In genomic region chr3:152159328-152159727, GRCh38 we compare ENCODE assay signal across 9 cellular contexts.
A peak's percentile ranks its signal among the peaks of the same experiment; 100 is the strongest.
DNase-seq lines count a peak whose midpoint lies in the region; ATAC-seq, FAIRE-seq and TF ChIP-seq lines count a peak whose summit lies in the region.
"Had no signal": no experiment of that assay in that cellular context is flagged by ENCODE, and none has a peak within 500 bp of the region (broad histone marks: within the 10 kb centered on the region; RNA-seq: fewer than 3 reads in every experiment).

No MANE protein-coding gene starts in this region.

- ATAC-seq in RWPE2 (ENCODE audit: low read depth) (peak; percentile 100), thoracic aorta (ENCODE audit: insufficient number of reproducible peaks, low FRiP score, low read depth) (peak; percentile 92), HG02981 (IDR thresholded peaks at IDR 0.05; ENCODE audit: unreplicated experiment) (no peak), HG03571 (IDR thresholded peaks at IDR 0.05; ENCODE audit: unreplicated experiment) (no peak)

- TF ChIP-seq CTCF in RWPE2 (IDR thresholded peaks at IDR 0.05; ENCODE audit: poor library complexity, severe bottlenecking) (no peak), fibroblast of the aortic adventitia (IDR thresholded peaks at IDR 0.05; ENCODE audit: insufficient read depth, low read length) (no peak), thoracic aorta (IDR thresholded peaks at IDR 0.05) (no peak)

- no peaks in the 10 kb centered on the region for H3K9me3 ChIP-seq in RWPE2 (ENCODE audit: severe bottlenecking)
- peaks cover 6% of the 10 kb centered on the region for H3K9me3 ChIP-seq in thoracic aorta

- TF ChIP-seq POLR2A in H54 (IDR thresholded peaks at IDR 0.05; ENCODE audit: low read depth, low read length): no peak

- H3K27me3 ChIP-seq in RWPE2 (ENCODE audit: insufficient read depth, poor library complexity, severe bottlenecking) (no peaks in the 10 kb centered on the region), thoracic aorta (replicated peaks; ENCODE audit: insufficient read depth) (no peaks in the 10 kb centered on the region)

- peak; percentile 58 for FAIRE-seq in H54 (lab: Jason Lieb, UNC)
- FAIRE-seq: HTR-8/SVneo had no signal

- H3K27ac ChIP-seq in RWPE2 (ENCODE audit: poor library complexity, severe bottlenecking) (peak overlapping the region; percentile 36), thoracic aorta (peak overlapping the region; percentile 82)

- DNase-seq in H54 (ENCODE audit: insufficient read length, low spot score): no peak
- DNase-seq in RWPE2 (ENCODE audit: low spot score): no peak
- DNase-seq in fibroblast of the aortic adventitia (ENCODE audit: low read depth): peak; percentile 72
- DNase-seq in thoracic aorta (ENCODE audit: low spot score): peak; percentile 6
- DNase-seq in SIG-M5 treated with dmso at 0.1 percent for 504 hours (lab: John Stamatoyannopoulos, UW; ENCODE audit: unreplicated experiment): no peak
- DNase-seq: naive B cell had no signal

- H3K36me3 ChIP-seq in RWPE2 (ENCODE audit: low read depth) (no peaks in the 10 kb centered on the region), thoracic aorta (no peaks in the 10 kb centered on the region)

- H3K4me3 ChIP-seq in RWPE2 (ENCODE audit: severe bottlenecking): no peak overlapping the region
- no peak overlapping the region for H3K4me3 ChIP-seq in fibroblast of the aortic adventitia (ENCODE audit: low read depth, low read length)
- peak overlapping the region; percentile 24 for H3K4me3 ChIP-seq in thoracic aorta

- H3K4me1 ChIP-seq in RWPE2 (ENCODE audit: insufficient read depth, poor library complexity, severe bottlenecking): peaks cover 23% of the 10 kb centered on the region
- peaks cover 40 to 61% of the 10 kb centered on the region in 2 donors for H3K4me1 ChIP-seq in thoracic aorta (ENCODE audit: control insufficient read depth in 1 of 2, low read depth in 2 of 2)

Comparison
In these comparisons a context has a peak if more than half of its experiments do, and no peak if none do; other contexts are left out.
1. DNase-seq: peak in fibroblast of the aortic adventitia (single experiment) and thoracic aorta (single experiment); none in H54 (single experiment), RWPE2 (single experiment) and SIG-M5 treated with dmso at 0.1 percent for 504 hours (single experiment).
2. ATAC-seq: peak in RWPE2 (single experiment) and thoracic aorta (single experiment); none in HG02981 (single experiment) and HG03571 (single experiment).